Comparison of ENCODE assay signal across 32 cellular contexts in the genomic region with DNA sequence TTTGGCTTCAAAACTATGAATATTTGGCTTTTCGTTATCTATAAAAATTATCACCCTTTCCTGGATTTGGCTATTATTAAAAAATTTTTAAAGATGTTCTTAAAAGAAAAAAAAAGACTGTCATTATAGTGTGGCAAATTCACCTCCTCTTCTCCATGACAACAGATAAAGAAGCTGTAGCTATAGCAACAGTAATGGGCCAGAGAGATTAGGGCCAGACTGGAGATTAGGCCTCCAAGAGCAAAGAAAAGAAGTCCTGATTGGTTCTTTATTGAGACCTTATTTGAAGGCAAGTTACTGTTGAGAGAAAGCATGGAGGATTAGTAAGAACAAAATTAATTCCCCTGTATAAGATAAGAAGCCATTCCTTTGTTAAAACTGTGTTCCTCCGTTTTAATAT.
"Had no signal": no experiment of that assay in that cellular context is flagged by ENCODE, and none has a peak within 500 bp of the region (broad histone marks: within the 10 kb centered on the region; RNA-seq: fewer than 3 reads in every experiment).

No MANE protein-coding gene starts in this region.

- H3K36me3 ChIP-seq: left lung, lower lobe of right lung, pancreas, prostate gland, stomach, tibial artery, upper lobe of right lung had no signal

- H3K4me1 Mint-ChIP-seq: activated naive CD4-positive, alpha-beta T cell treated with anti-CD3 and anti-CD28 coated beads, Interleukin-2, amount 10 ng/mL, durations not matched to agents 7 days and 5 days; nephron; stimulated activated naive B cell treated with anti-CD40 and anti-IgM and Interleukin-4, amounts not matched to agents 10 μg/mL and 1 μg/mL and 100 μg/mL, for 72 hours had no signal

- H3K27me3 Mint-ChIP-seq: activated CD4-positive, alpha-beta memory T cell treated with anti-CD3 and anti-CD28 coated beads for 36 hours; activated naive CD4-positive, alpha-beta T cell treated with anti-CD3 and anti-CD28 coated beads, Interleukin-2, amount 10 ng/mL, durations not matched to agents 7 days and 5 days had no signal

- H3K4me3 Mint-ChIP-seq: activated CD4-positive, alpha-beta memory T cell treated with anti-CD3 and anti-CD28 coated beads for 36 hours; activated naive CD4-positive, alpha-beta T cell treated with anti-CD3 and anti-CD28 coated beads, Interleukin-2, amount 10 ng/mL, durations not matched to agents 7 days and 5 days; activated T-helper 1 cell treated with anti-CD3 and anti-CD28 coated beads, Interleukin-12 subunit alpha, Interleukin-12 subunit beta, Interleukin-2, Interleukin-4 antibody, amounts not matched to agents 30 ng/mL and 10 ng/mL and 1 ng/mL, durations not matched to agents 14 hours and 24 hours and 36 hours; nephron; stimulated activated naive B cell treated with anti-CD40 and anti-IgM and Interleukin-4, amounts not matched to agents 10 μg/mL and 1 μg/mL and 100 μg/mL, for 72 hours; T-helper 1 cell treated with Interleukin-12 subunit alpha and Interleukin-12 subunit beta and Interleukin-4 antibody, amounts not matched to agents 30 μg/mL and 1 μg/mL, for 36 hours had no signal

- H3K27me3 ChIP-seq: left lung, pancreas, stomach, tibial artery, upper lobe of right lung had no signal

- FAIRE-seq: astrocyte, endothelial cell of umbilical vein, pancreas, TTC549 had no signal

- H3K4me1 ChIP-seq: left lung, lower lobe of right lung, pancreas, prostate gland, stomach, tibial artery, upper lobe of right lung had no signal

- H3K9me3 Mint-ChIP-seq: nephron had no signal

- H3K36me3 Mint-ChIP-seq: activated CD4-positive, alpha-beta memory T cell treated with anti-CD3 and anti-CD28 coated beads for 36 hours; activated naive CD4-positive, alpha-beta T cell treated with anti-CD3 and anti-CD28 coated beads, Interleukin-2, amount 10 ng/mL, durations not matched to agents 7 days and 5 days; stimulated activated naive B cell treated with anti-CD40 and anti-IgM and Interleukin-4, amounts not matched to agents 10 μg/mL and 1 μg/mL and 100 μg/mL, for 72 hours had no signal

- DNase-seq: activated CD4-positive, alpha-beta memory T cell treated with anti-CD3 and anti-CD28 coated beads for 36 hours; activated CD4-positive, alpha-beta T cell treated with anti-CD3 and anti-CD28 coated beads for 48 hours; activated CD8-positive, alpha-beta memory T cell treated with anti-CD3 and anti-CD28 coated beads, Interleukin-2, amount 50 U/mL, for 4 hours; activated effector memory CD4-positive, alpha-beta T cell treated with anti-CD3 and anti-CD28 coated beads, Interleukin-2, amount 50 U/mL, for 16 hours; activated naive CD4-positive, alpha-beta T cell treated with anti-CD3 and anti-CD28 coated beads, Interleukin-2, amount 10 ng/mL, durations not matched to agents 7 days and 5 days; activated T-cell treated with anti-CD3 and anti-CD28 coated beads, Interleukin-2, amount 50 U/mL, for 1 hour; amniotic stem cell; caudate nucleus; cortex of kidney; head of caudate nucleus; hippocampal formation; left lung; lower lobe of right lung; nucleus accumbens; pancreas; retina; stimulated activated CD4-positive, alpha-beta T cell treated with anti-CD3 and anti-CD28 coated beads, Interleukin-2, amount 100 ng/mL, for 24 hours; stimulated activated naive B cell treated with anti-CD40 and anti-IgM and Interleukin-4, amounts not matched to agents 10 μg/mL and 1 μg/mL and 100 μg/mL, for 72 hours; stomach; T-helper 9 cell; tibial artery; upper lobe of right lung had no signal

- H3K4me3 ChIP-seq: left lung, lower lobe of right lung, pancreas, prostate gland, smooth muscle cell, stomach, tibial artery, upper lobe of right lung had no signal

- H3K27ac ChIP-seq: left lung, lower lobe of right lung, pancreas, prostate gland, stomach, tibial artery, upper lobe of right lung, VCaP had no signal

- H3K4me2 ChIP-seq: smooth muscle cell had no signal

- H3K9me3 ChIP-seq: left lung, lower lobe of right lung, pancreas, prostate gland, stomach, tibial artery, upper lobe of right lung had no signal

- ATAC-seq: activated CD4-positive, CD25-positive, alpha-beta regulatory T cell treated with anti-CD3 and anti-CD28 coated beads, Interleukin-2, amount 50 U/mL, for 24 hours; left lung; lower lobe of right lung; pancreas; stimulated activated naive B cell treated with anti-CD40 and anti-IgM and Interleukin-4, amounts not matched to agents 10 μg/mL and 1 μg/mL and 100 μg/mL, for 72 hours; upper lobe of right lung had no signal

- H3K27ac Mint-ChIP-seq: activated CD4-positive, alpha-beta memory T cell treated with anti-CD3 and anti-CD28 coated beads for 36 hours; activated naive CD4-positive, alpha-beta T cell treated with anti-CD3 and anti-CD28 coated beads, Interleukin-2, amount 10 ng/mL, durations not matched to agents 7 days and 5 days; activated T-helper 1 cell treated with anti-CD3 and anti-CD28 coated beads, Interleukin-12 subunit alpha, Interleukin-12 subunit beta, Interleukin-2, Interleukin-4 antibody, amounts not matched to agents 30 ng/mL and 10 ng/mL and 1 ng/mL, durations not matched to agents 14 hours and 24 hours and 36 hours; nephron; stimulated activated naive B cell treated with anti-CD40 and anti-IgM and Interleukin-4, amounts not matched to agents 10 μg/mL and 1 μg/mL and 100 μg/mL, for 72 hours; T-helper 1 cell treated with Interleukin-12 subunit alpha and Interleukin-12 subunit beta and Interleukin-4 antibody, amounts not matched to agents 30 μg/mL and 1 μg/mL, for 36 hours had no signal
